8 cellular contexts compared by ENCODE assay signal in the genomic region with DNA sequence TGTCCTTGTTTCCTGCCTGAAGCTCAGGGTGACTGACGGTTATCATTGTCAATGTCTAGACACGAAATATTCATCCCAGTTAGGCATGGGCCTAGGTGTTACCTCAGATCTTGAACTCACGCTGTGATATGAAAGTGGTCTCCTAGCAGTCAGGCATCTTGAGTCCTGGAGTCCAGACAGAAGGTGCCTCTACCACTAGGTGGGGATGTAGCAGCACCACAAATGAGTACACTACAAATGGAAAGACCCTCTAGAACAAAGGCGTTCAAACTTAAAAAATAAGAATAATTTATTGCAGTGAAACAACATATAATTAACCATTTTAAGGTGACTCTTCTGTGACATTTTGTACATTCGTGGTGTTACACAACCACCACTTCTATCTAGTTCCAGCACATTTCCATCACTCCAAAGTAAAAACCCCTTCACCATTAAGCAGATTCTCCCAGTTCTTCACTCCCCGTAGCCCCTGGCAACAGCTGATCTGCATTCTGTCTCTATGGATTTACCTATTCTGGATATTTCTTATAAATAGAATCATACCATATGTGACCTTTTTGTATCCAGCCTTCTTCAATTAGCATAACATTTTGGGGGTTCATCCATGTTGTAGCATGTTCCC. TPM values are rescaled to one million over a fixed set of nuclear protein-coding genes. Genes with fewer than 3 reads are reported as not detected.
DNase-seq lines count a peak whose midpoint lies in the region; ATAC-seq and TF ChIP-seq lines count a peak whose summit lies in the region.

No MANE protein-coding gene starts in this region.

- H3K36me3 ChIP-seq in GM23338 (ENCODE audit: insufficient read depth), result no peaks in the 10 kb centered on the region

- H3K27ac Mint-ChIP-seq in activated CD8-positive, alpha-beta memory T cell treated with anti-CD3 and anti-CD28 coated beads, Interleukin-2, amount 10 ng/mL, durations not matched to agents 7 days and 5 days, result no peak overlapping the region
- H3K27ac Mint-ChIP-seq in GM23338 (no peak overlapping the region), glutamatergic neuron (ENCODE audit: unreplicated experiment) (peak overlapping the region; percentile 52), progenitor cell of endocrine pancreas (no peak overlapping the region)
- no peak overlapping the region for H3K27ac Mint-ChIP-seq in activated T-helper 17 cell treated with anti-CD3 and anti-CD28 coated beads, Interleukin-2, amount 50 U/mL, for 72 hours

- no peaks in the 10 kb centered on the region for H3K36me3 Mint-ChIP-seq in activated CD8-positive, alpha-beta memory T cell treated with anti-CD3 and anti-CD28 coated beads, Interleukin-2, amount 10 ng/mL, durations not matched to agents 7 days and 5 days
- H3K36me3 Mint-ChIP-seq in GM23338 (ENCODE audit: low read depth) (no peaks in the 10 kb centered on the region), glutamatergic neuron (ENCODE audit: unreplicated experiment) (no peaks in the 10 kb centered on the region), progenitor cell of endocrine pancreas (ENCODE audit: insufficient read depth) (no peaks in the 10 kb centered on the region)
- no peaks in the 10 kb centered on the region for H3K36me3 Mint-ChIP-seq in activated T-helper 17 cell treated with anti-CD3 and anti-CD28 coated beads, Interleukin-2, amount 50 U/mL, for 72 hours (ENCODE audit: low read depth)

- H3K4me3 Mint-ChIP-seq in activated CD8-positive, alpha-beta memory T cell treated with anti-CD3 and anti-CD28 coated beads, Interleukin-2, amount 10 ng/mL, durations not matched to agents 7 days and 5 days, result no peak overlapping the region
- H3K4me3 Mint-ChIP-seq in GM23338 (no peak overlapping the region), glutamatergic neuron (ENCODE audit: unreplicated experiment) (no peak overlapping the region), progenitor cell of endocrine pancreas (ENCODE audit: low read depth) (no peak overlapping the region)
- no peak overlapping the region for H3K4me3 Mint-ChIP-seq in activated T-helper 17 cell treated with anti-CD3 and anti-CD28 coated beads, Interleukin-2, amount 50 U/mL, for 72 hours

- no peaks in the 10 kb centered on the region for H3F3A ChIP-seq in GM23338 (replicated peaks; ENCODE audit: low read depth)

- CTCF ChIA-PET in activated CD8-positive, alpha-beta memory T cell treated with anti-CD3 and anti-CD28 coated beads, Interleukin-2, amount 10 ng/mL, durations not matched to agents 7 days and 5 days (lab: Charles Lee), result no interaction called here

- DNase-seq in activated CD8-positive, alpha-beta memory T cell treated with anti-CD3 and anti-CD28 coated beads, Interleukin-2, amount 10 ng/mL, durations not matched to agents 7 days and 5 days, result peak; percentile 45
- no peak for DNase-seq in activated CD8-positive, alpha-beta memory T cell treated with anti-CD3 and anti-CD28 coated beads, Interleukin-2, amount 50 U/mL, for 48 hours
- DNase-seq in GM23338 (ENCODE audit: low spot score), result peak; percentile 75
- DNase-seq in NCI-H146 (lab: John Stamatoyannopoulos, UW), result peak; percentile 53
- peak; percentile 47 for DNase-seq in glutamatergic neuron
- peak; percentile 25 for DNase-seq in progenitor cell of endocrine pancreas (ENCODE audit: low spot score, unreplicated experiment)

- peak; percentile 89 to 90 for TF ChIP-seq CTCF in GM23338 (conservative IDR thresholded peaks at IDR 0.05; ENCODE audit: low read depth in 2 of 2)
- TF ChIP-seq CTCF in glutamatergic neuron (IDR thresholded peaks at IDR 0.05; ENCODE audit: partially characterized antibody, unreplicated experiment), result peak; percentile 69
- TF ChIP-seq CTCF in progenitor cell of endocrine pancreas (IDR thresholded peaks at IDR 0.05; ENCODE audit: unreplicated experiment), result peak; percentile 76

- no peaks in the 10 kb centered on the region for H3K9me3 Mint-ChIP-seq in activated CD8-positive, alpha-beta memory T cell treated with anti-CD3 and anti-CD28 coated beads, Interleukin-2, amount 10 ng/mL, durations not matched to agents 7 days and 5 days (ENCODE audit: low read depth)
- H3K9me3 Mint-ChIP-seq in GM23338, result no peaks in the 10 kb centered on the region
- no peaks in the 10 kb centered on the region for H3K9me3 Mint-ChIP-seq in activated T-helper 17 cell treated with anti-CD3 and anti-CD28 coated beads, Interleukin-2, amount 50 U/mL, for 72 hours
- H3K9me3 Mint-ChIP-seq in glutamatergic neuron (ENCODE audit: unreplicated experiment), result peaks cover 1% of the 10 kb centered on the region
- no peaks in the 10 kb centered on the region for H3K9me3 Mint-ChIP-seq in progenitor cell of endocrine pancreas (ENCODE audit: low read depth)

- H3K4me1 ChIP-seq in GM23338 (ENCODE audit: insufficient read depth), result no peaks in the 10 kb centered on the region

- no peaks in the 10 kb centered on the region for H3K4me1 Mint-ChIP-seq in activated CD8-positive, alpha-beta memory T cell treated with anti-CD3 and anti-CD28 coated beads, Interleukin-2, amount 10 ng/mL, durations not matched to agents 7 days and 5 days
- H3K4me1 Mint-ChIP-seq in GM23338 (peaks cover 4% of the 10 kb centered on the region; the same call in 2 of the 3 replicates), glutamatergic neuron (ENCODE audit: low read depth, unreplicated experiment) (peaks cover 18% of the 10 kb centered on the region), progenitor cell of endocrine pancreas (ENCODE audit: low read depth) (peaks cover 4% of the 10 kb centered on the region)
- no peaks in the 10 kb centered on the region for H3K4me1 Mint-ChIP-seq in activated T-helper 17 cell treated with anti-CD3 and anti-CD28 coated beads, Interleukin-2, amount 50 U/mL, for 72 hours

- no peaks in the 10 kb centered on the region for H3K27me3 ChIP-seq in GM23338 (ENCODE audit: insufficient read depth)

- peak; percentile 42 for ATAC-seq in activated CD8-positive, alpha-beta memory T cell treated with anti-CD3 and anti-CD28 coated beads, Interleukin-2, amount 10 ng/mL, durations not matched to agents 7 days and 5 days
- peak; percentile 94 for ATAC-seq in GM23338
- peak; percentile 59 for ATAC-seq in activated T-helper 17 cell treated with anti-CD3 and anti-CD28 coated beads, Interleukin-2, amount 50 U/mL, for 72 hours (replicated peaks)
- ATAC-seq in GM19328 (IDR thresholded peaks at IDR 0.05; ENCODE audit: unreplicated experiment), result no peak

- no peak overlapping the region for H3K4me3 ChIP-seq in GM23338

- no peak overlapping the region for H2AFZ ChIP-seq in GM23338

- H3K27me3 Mint-ChIP-seq in activated CD8-positive, alpha-beta memory T cell treated with anti-CD3 and anti-CD28 coated beads, Interleukin-2, amount 10 ng/mL, durations not matched to agents 7 days and 5 days, result peaks cover 2% of the 10 kb centered on the region
- H3K27me3 Mint-ChIP-seq in GM23338 (ENCODE audit: insufficient read depth, low read depth, poor library complexity) (peaks cover 2% of the 10 kb centered on the region), glutamatergic neuron (ENCODE audit: unreplicated experiment) (no peaks in the 10 kb centered on the region), progenitor cell of endocrine pancreas (no peaks in the 10 kb centered on the region)
- no peaks in the 10 kb centered on the region for H3K27me3 Mint-ChIP-seq in activated T-helper 17 cell treated with anti-CD3 and anti-CD28 coated beads, Interleukin-2, amount 50 U/mL, for 72 hours

- no peaks in the 10 kb centered on the region for H3K9me2 ChIP-seq in GM23338 (ENCODE audit: insufficient read depth)

- no peaks in the 10 kb centered on the region for H3K79me2 ChIP-seq in GM23338 (replicated peaks; ENCODE audit: insufficient read depth)

- no peaks in the 10 kb centered on the region for H4K20me1 ChIP-seq in GM23338 (replicated peaks; ENCODE audit: insufficient read depth)

- H3K4me2 ChIP-seq in GM23338, result no peak overlapping the region

- H3K27ac ChIP-seq in GM23338 (ENCODE audit: low read depth), result no peak overlapping the region

TF ChIP-seq in GM23338, 12 proteins besides CTCF, POLR2A, EP300 and RAD21:
- TF ChIP-seq EZH2phosphoT487 (IDR thresholded peaks at IDR 0.05; ENCODE audit: unreplicated experiment) (no peak), REST (IDR thresholded peaks at IDR 0.05; ENCODE audit: unreplicated experiment) (no peak), ZNF331 (CRISPR knock-in tag; IDR thresholded peaks at IDR 0.05; ENCODE audit: low read depth) (no peak), NANOG (IDR thresholded peaks at IDR 0.05; ENCODE audit: borderline replicate concordance) (no peak), CREB1 (CRISPR knock-in tag; IDR thresholded peaks at IDR 0.05; ENCODE audit: low read depth) (no peak)

RNA-seq across cellular contexts. Expression of gene FRY, which starts 11.9 kb away (rescaled TPM):
- 1 to 10 TPM; 1.2 to 1.5 TPM for total RNA-seq in activated CD8-positive, alpha-beta memory T cell treated with anti-CD3 and anti-CD28 coated beads, Interleukin-2, amount 10 ng/mL, durations not matched to agents 7 days and 5 days
- 4.1 and 10.1 TPM in 2 replicates for total RNA-seq in GM23338 (2014; rRNA removed; shearing (Covaris generic))
- 1.3 and 2.4 TPM in 2 replicates for polyA plus RNA-seq in GM23338 (2016; fragmentation: Nextera tagmentation; extraction: Ambion mirVana)
- total RNA-seq in activated T-helper 17 cell treated with anti-CD3 and anti-CD28 coated beads, Interleukin-2, amount 50 U/mL, for 72 hours, result 10 to 100 TPM in 1 of 2 donors, 1 to 10 TPM in 1; 7.0 to 10.8 TPM
- total RNA-seq in glutamatergic neuron (ENCODE audit: unreplicated experiment) (83.6 TPM), progenitor cell of endocrine pancreas (12.0 and 14.3 TPM in 2 replicates)
